ENCODE assay signal across 12 cellular contexts in genomic region chr2:20182241-20182931, GRCh38. TPM values are rescaled to one million over a fixed set of nuclear protein-coding genes. Genes with fewer than 3 reads are reported as not detected.
DNase-seq lines count a peak whose midpoint lies in the region; ATAC-seq and TF ChIP-seq lines count a peak whose summit lies in the region.
"Had no signal": no experiment of that assay in that cellular context is flagged by ENCODE, and none has a peak within 500 bp of the region (broad histone marks: within the 10 kb centered on the region; RNA-seq: fewer than 3 reads in every experiment).

No MANE protein-coding gene starts in this region.

- no peaks in the 10 kb centered on the region for H3K9me3 ChIP-seq in testis
- no peaks in the 10 kb centered on the region for H3K9me3 ChIP-seq in uterus

- DNase-seq in HCEC 1CT = peak; percentile 43
- DNase-seq in glomerular visceral epithelial cell (ENCODE audit: extremely low spot score) = peak; percentile 76
- DNase-seq in testis = peak; percentile 20
- DNase-seq in uterus = no peak
- DNase-seq in amniotic stem cell (lab: John Stamatoyannopoulos, UW) = no peak
- DNase-seq in iPS-NIHi11 (ENCODE audit: low spot score) = no peak
- DNase-seq in activated naive CD4-positive, alpha-beta T cell treated with anti-CD3 and anti-CD28 coated beads for 36 hours = no peak
- DNase-seq: activated CD4-positive, alpha-beta T cell treated with anti-CD3 and anti-CD28 coated beads for 36 hours; DMS79; NCI-H1048 had no signal

- H3K9me3 Mint-ChIP-seq in activated naive CD4-positive, alpha-beta T cell treated with anti-CD3 and anti-CD28 coated beads for 36 hours = no peaks in the 10 kb centered on the region
- H3K9me3 Mint-ChIP-seq: activated naive CD4-positive, alpha-beta T cell treated with anti-CD3 and anti-CD28 coated beads, Interleukin-2, amount 50 U/mL, for 24 hours had no signal

- H3K36me3 ChIP-seq in testis (ENCODE audit: low read depth, missing control alignments) (no peaks in the 10 kb centered on the region), uterus (no peaks in the 10 kb centered on the region)

- CTCF ChIA-PET in activated naive CD4-positive, alpha-beta T cell treated with anti-CD3 and anti-CD28 coated beads for 36 hours (lab: Charles Lee) = interaction anchor here (0.6 kb wide), 1 partner anchor 583 kb away, joined by 3 read pairs; no protein-coding TSS in a partner anchor

- TF ChIP-seq POLR2A in testis (IDR thresholded peaks at IDR 0.05) = no peak
- no peak for TF ChIP-seq POLR2A in uterus (IDR thresholded peaks at IDR 0.05)

- no peak overlapping the region for H3K4me3 Mint-ChIP-seq in activated naive CD4-positive, alpha-beta T cell treated with anti-CD3 and anti-CD28 coated beads for 36 hours
- H3K4me3 Mint-ChIP-seq: activated CD4-positive, alpha-beta T cell treated with anti-CD3 and anti-CD28 coated beads for 36 hours; activated naive CD4-positive, alpha-beta T cell treated with anti-CD3 and anti-CD28 coated beads, Interleukin-2, amount 50 U/mL, for 24 hours had no signal

- H3K4me3 ChIP-seq in testis (no peak overlapping the region), uterus (no peak overlapping the region)

- H3K4me1 Mint-ChIP-seq in activated naive CD4-positive, alpha-beta T cell treated with anti-CD3 and anti-CD28 coated beads for 36 hours (ENCODE audit: low read depth) = no peaks in the 10 kb centered on the region
- H3K4me1 Mint-ChIP-seq: activated CD4-positive, alpha-beta T cell treated with anti-CD3 and anti-CD28 coated beads for 36 hours; activated naive CD4-positive, alpha-beta T cell treated with anti-CD3 and anti-CD28 coated beads, Interleukin-2, amount 50 U/mL, for 24 hours had no signal

- H3K27ac Mint-ChIP-seq in activated naive CD4-positive, alpha-beta T cell treated with anti-CD3 and anti-CD28 coated beads for 36 hours = no peak overlapping the region
- H3K27ac Mint-ChIP-seq: activated CD4-positive, alpha-beta T cell treated with anti-CD3 and anti-CD28 coated beads for 36 hours; activated naive CD4-positive, alpha-beta T cell treated with anti-CD3 and anti-CD28 coated beads, Interleukin-2, amount 50 U/mL, for 24 hours had no signal

- no peaks in the 10 kb centered on the region for H3K4me1 ChIP-seq in testis
- no peaks in the 10 kb centered on the region for H3K4me1 ChIP-seq in uterus

- no peaks in the 10 kb centered on the region for H3K27me3 Mint-ChIP-seq in activated naive CD4-positive, alpha-beta T cell treated with anti-CD3 and anti-CD28 coated beads for 36 hours (ENCODE audit: low read depth)
- H3K27me3 Mint-ChIP-seq: activated naive CD4-positive, alpha-beta T cell treated with anti-CD3 and anti-CD28 coated beads, Interleukin-2, amount 50 U/mL, for 24 hours had no signal

- TF ChIP-seq CTCF in testis (IDR thresholded peaks at IDR 0.05) (no peak), uterus (IDR thresholded peaks at IDR 0.05) (no peak)

- peak; percentile 37 for ATAC-seq in SK-N-SH treated with all-trans-retinoic acid at 6 μM for 48 hours
- ATAC-seq: activated CD4-positive, alpha-beta T cell treated with anti-CD3 and anti-CD28 coated beads for 36 hours had no signal

- H3K27ac ChIP-seq in testis = no peak overlapping the region
- no peak overlapping the region for H3K27ac ChIP-seq in uterus

- no peaks in the 10 kb centered on the region for H3K36me3 Mint-ChIP-seq in activated naive CD4-positive, alpha-beta T cell treated with anti-CD3 and anti-CD28 coated beads for 36 hours (ENCODE audit: low read depth)
- H3K36me3 Mint-ChIP-seq: activated naive CD4-positive, alpha-beta T cell treated with anti-CD3 and anti-CD28 coated beads, Interleukin-2, amount 50 U/mL, for 24 hours had no signal

- intact Hi-C loops in testis (cut with DNase I; ENCODE audit: low total_unique reads) = no loop called here
- intact Hi-C loops in uterus (cut with DNase I; ENCODE audit: low total_unique reads) = no loop called here
- intact Hi-C loops in activated naive CD4-positive, alpha-beta T cell treated with anti-CD3 and anti-CD28 coated beads for 36 hours (cut with micrococcal nuclease) = no loop called here

- WGBS in testis, 2 donors = 84 to 86% methylated on average over 14 to 16 of the region's 16 CpGs

- H3K27me3 ChIP-seq in testis = no peaks in the 10 kb centered on the region
- no peaks in the 10 kb centered on the region for H3K27me3 ChIP-seq in uterus

TF ChIP-seq in SK-N-SH treated with all-trans-retinoic acid at 6 μM for 48 hours, 23 proteins besides CTCF, POLR2A, EP300 and RAD21:
- TF ChIP-seq PPARA (CRISPR knock-in tag; IDR thresholded peaks at IDR 0.05; ENCODE audit: borderline replicate concordance) (no peak), BACH2 (CRISPR knock-in tag; IDR thresholded peaks at IDR 0.05; ENCODE audit: borderline replicate concordance) (no peak), POU6F1 (CRISPR knock-in tag; IDR thresholded peaks at IDR 0.05; ENCODE audit: borderline replicate concordance, low read depth) (no peak)

RNA-seq across cellular contexts. Expression of gene SDC1, which starts 42.5 kb away (rescaled TPM):
- total RNA-seq in testis (1 to 10 TPM; 8.7 to 9.2 TPM), uterus (10 to 100 TPM in 1 of 4 donors, 1 to 10 TPM in 1, under 1 TPM in 1, not detected in 1; 0.29 to 30.1 (median 3.0) TPM)
- 11.9 TPM for polyA plus RNA-seq in testis (ENCODE audit: insufficient read depth, low read depth, low replicate concordance)
- total RNA-seq in activated naive CD4-positive, alpha-beta T cell treated with anti-CD3 and anti-CD28 coated beads for 36 hours = under 1 TPM; 0.67 TPM

Comparison
In these comparisons a context has a peak if more than half of its experiments do, and no peak if none do; other contexts are left out.
1. DNase-seq: peak in HCEC 1CT (single experiment), glomerular visceral epithelial cell (single experiment) and testis (single experiment); none in uterus (0 of 2), amniotic stem cell (single experiment), iPS-NIHi11 (single experiment) and activated naive CD4-positive, alpha-beta T cell treated with anti-CD3 and anti-CD28 coated beads for 36 hours (single experiment).